26 cellular contexts compared by ENCODE assay signal in the genomic region with DNA sequence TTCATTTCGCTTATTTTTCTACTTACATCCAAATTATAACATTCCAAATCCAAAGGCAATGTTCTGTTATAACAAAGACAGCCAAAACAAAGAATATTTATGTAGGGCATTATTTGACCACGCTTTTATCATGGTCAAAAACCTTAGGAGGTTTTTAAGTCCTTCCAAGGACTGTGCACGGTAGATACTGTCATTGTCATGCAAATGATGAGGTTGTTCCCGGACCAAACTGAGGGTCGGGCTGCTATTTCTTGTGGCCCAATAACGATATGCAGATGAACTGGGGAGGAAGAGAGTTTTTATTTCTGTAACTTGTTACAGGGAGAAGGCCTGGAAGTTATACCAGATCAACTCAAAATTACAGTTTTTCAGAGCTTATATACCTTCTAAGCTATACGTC. TPM values are rescaled to one million over a fixed set of nuclear protein-coding genes. Genes with fewer than 3 reads are reported as not detected.
"Had no signal": no experiment of that assay in that cellular context is flagged by ENCODE, and none has a peak within 500 bp of the region (broad histone marks: within the 10 kb centered on the region; RNA-seq: fewer than 3 reads in every experiment).

No MANE protein-coding gene starts in this region.

- H3K27ac Mint-ChIP-seq: mesothelial cell of epicardium; naive B cell; natural killer cell; stimulated activated naive B cell treated with anti-CD40 and anti-IgM and Interleukin-4, amounts not matched to agents 10 μg/mL and 1 μg/mL and 100 μg/mL, for 72 hours had no signal

- H3K4me3 Mint-ChIP-seq: mesothelial cell of epicardium; naive B cell; natural killer cell; stimulated activated naive B cell treated with anti-CD40 and anti-IgM and Interleukin-4, amounts not matched to agents 10 μg/mL and 1 μg/mL and 100 μg/mL, for 72 hours had no signal

- H3K27ac ChIP-seq: hepatocyte, left ventricle myocardium inferior, ovary, skin epidermis, stomach, suprapubic skin, thoracic aorta, tibial artery, upper lobe of right lung had no signal

- H3K4me1 ChIP-seq: left ventricle myocardium inferior, suprapubic skin, tibial artery, upper lobe of right lung had no signal

- H3K9me3 Mint-ChIP-seq: mesothelial cell of epicardium; naive B cell; natural killer cell; stimulated activated naive B cell treated with anti-CD40 and anti-IgM and Interleukin-4, amounts not matched to agents 10 μg/mL and 1 μg/mL and 100 μg/mL, for 72 hours had no signal

- H3K36me3 Mint-ChIP-seq: mesothelial cell of epicardium; naive B cell; natural killer cell; stimulated activated naive B cell treated with anti-CD40 and anti-IgM and Interleukin-4, amounts not matched to agents 10 μg/mL and 1 μg/mL and 100 μg/mL, for 72 hours had no signal

- H3K4me3 ChIP-seq: hepatocyte, left ventricle myocardium inferior, lung, ovary, skin epidermis, stomach, suprapubic skin, thoracic aorta, tibial artery, upper lobe of right lung had no signal

- H3K27me3 ChIP-seq: hepatocyte, ovary, stomach, suprapubic skin, tibial artery, upper lobe of right lung had no signal

- DNase-seq: islet precursor cell; left ventricle myocardium inferior; mesendoderm; naive B cell; natural killer cell; ovary; right cardiac atrium; stimulated activated CD4-positive, alpha-beta T cell treated with anti-CD3 and anti-CD28 coated beads, Interleukin-12 subunit alpha, Interleukin-12 subunit beta, amount 100 ng/mL, for 4 hours; stimulated activated CD4-positive, alpha-beta T cell treated with anti-CD3 and anti-CD28 coated beads, Interleukin-15, amount 100 ng/mL, for 24 hours; stimulated activated CD4-positive, alpha-beta T cell treated with anti-CD3 and anti-CD28 coated beads, Interleukin-2, amount 100 ng/mL, for 24 hours; stimulated activated CD4-positive, alpha-beta T cell treated with anti-CD3 and anti-CD28 coated beads, Interleukin-4, amount 100 ng/mL, for 1 hour; stimulated activated naive B cell treated with anti-CD40 and anti-IgM and Interleukin-4, amounts not matched to agents 10 μg/mL and 1 μg/mL and 100 μg/mL, for 72 hours; stimulated activated naive CD8-positive, alpha-beta T cell treated with anti-CD3 and anti-CD28 coated beads, Interleukin-15, Interleukin-2, amounts not matched to agents 100 U/mL and 50 U/mL, for 24 hours; stomach; tibial artery; trophoblast cell; upper lobe of right lung had no signal

- H3K9me3 ChIP-seq: left ventricle myocardium inferior, ovary, stomach, suprapubic skin, thoracic aorta, tibial artery, upper lobe of right lung had no signal

- H3K27me3 Mint-ChIP-seq: progenitor cell of endocrine pancreas had no signal

- H3K36me3 ChIP-seq: left ventricle myocardium inferior, ovary, stomach, suprapubic skin, thoracic aorta, tibial artery, upper lobe of right lung had no signal

RNA-seq across cellular contexts. Expression of a gene that starts 56.6 kb away (rescaled TPM):
- total RNA-seq: progenitor cell of endocrine pancreas, pulmonary artery endothelial cell had no signal
- polyA plus RNA-seq: hepatocyte, neural cell had no signal
